In the genomic region with DNA sequence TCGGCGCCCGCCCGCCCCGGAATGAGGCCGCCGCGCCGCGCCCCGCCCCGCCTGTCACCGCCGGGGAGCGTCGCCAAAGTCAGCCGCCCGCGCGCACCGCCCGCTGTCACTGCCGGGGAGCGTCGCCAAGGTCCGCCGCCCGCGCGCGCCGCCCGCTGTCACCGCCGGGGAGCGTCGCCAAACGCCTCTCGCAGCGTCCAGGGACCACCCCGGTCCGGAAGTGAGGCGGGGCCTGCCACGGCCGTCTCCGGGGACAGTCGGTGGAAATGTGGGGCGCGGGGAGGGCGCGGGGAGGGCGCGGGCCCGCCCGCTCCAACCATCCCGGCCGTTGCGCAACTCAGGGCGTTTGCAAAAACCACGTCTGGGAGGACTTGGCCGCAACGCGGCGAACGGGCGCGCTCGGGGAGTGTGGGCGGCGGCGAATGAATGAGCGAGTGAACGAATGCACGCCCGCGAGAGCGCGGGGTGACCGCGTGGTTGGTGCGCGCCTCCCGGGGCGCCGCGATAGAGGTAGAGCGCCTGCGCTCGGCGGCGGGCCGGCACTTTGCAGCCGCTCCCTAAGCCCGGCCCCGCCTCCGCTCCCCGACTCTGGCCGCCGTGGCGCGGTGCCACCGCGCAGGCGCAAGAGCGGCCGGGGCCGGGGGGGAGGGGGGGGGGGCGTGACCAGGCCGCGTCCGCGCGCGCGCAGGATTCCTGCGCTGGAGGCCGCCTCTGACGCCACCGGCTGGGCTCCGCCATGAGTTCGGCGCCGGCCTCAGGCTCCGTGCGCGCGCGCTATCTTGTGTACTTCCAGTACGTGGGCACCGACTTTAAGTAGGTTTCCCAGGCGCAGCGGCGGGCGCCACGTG, we compare ENCODE assay signal across 8 cellular contexts. TPM values are rescaled to one million over a fixed set of nuclear protein-coding genes. Genes with fewer than 3 reads are reported as not detected.
DNase-seq lines count a peak whose midpoint lies in the region; ATAC-seq lines count a peak whose summit lies in the region.

A gene with protein sequence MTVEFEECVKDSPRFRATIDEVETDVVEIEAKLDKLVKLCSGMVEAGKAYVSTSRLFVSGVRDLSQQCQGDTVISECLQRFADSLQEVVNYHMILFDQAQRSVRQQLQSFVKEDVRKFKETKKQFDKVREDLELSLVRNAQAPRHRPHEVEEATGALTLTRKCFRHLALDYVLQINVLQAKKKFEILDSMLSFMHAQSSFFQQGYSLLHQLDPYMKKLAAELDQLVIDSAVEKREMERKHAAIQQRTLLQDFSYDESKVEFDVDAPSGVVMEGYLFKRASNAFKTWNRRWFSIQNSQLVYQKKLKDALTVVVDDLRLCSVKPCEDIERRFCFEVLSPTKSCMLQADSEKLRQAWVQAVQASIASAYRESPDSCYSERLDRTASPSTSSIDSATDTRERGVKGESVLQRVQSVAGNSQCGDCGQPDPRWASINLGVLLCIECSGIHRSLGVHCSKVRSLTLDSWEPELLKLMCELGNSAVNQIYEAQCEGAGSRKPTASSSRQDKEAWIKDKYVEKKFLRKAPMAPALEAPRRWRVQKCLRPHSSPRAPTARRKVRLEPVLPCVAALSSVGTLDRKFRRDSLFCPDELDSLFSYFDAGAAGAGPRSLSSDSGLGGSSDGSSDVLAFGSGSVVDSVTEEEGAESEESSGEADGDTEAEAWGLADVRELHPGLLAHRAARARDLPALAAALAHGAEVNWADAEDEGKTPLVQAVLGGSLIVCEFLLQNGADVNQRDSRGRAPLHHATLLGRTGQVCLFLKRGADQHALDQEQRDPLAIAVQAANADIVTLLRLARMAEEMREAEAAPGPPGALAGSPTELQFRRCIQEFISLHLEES (minus strand): TSS at position 23 of the 848 bp plus-strand sequence. CDS start 115 bp downstream, outside the sequence.
A gene with protein sequence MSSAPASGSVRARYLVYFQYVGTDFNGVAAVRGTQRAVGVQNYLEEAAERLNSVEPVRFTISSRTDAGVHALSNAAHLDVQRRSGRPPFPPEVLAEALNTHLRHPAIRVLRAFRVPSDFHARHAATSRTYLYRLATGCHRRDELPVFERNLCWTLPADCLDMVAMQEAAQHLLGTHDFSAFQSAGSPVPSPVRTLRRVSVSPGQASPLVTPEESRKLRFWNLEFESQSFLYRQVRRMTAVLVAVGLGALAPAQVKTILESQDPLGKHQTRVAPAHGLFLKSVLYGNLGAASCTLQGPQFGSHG (plus strand): TSS at position 690 of the 848 bp plus-strand sequence. CDS start 47 bp downstream, at position 737.

- DNase-seq in AG08395 (ENCODE audit: low spot score) (peak; percentile 99), NCI-H510A (lab: John Stamatoyannopoulos, UW) (peak; percentile 98), cerebellum (ENCODE audit: low spot score) (peak; percentile 93), kidney tubule cell (ENCODE audit: low spot score) (peak; percentile 92)
- DNase-seq in activated CD4-positive, alpha-beta T cell treated with anti-CD3 and anti-CD28 coated beads for 1 hour: peak; percentile 84
- DNase-seq in stimulated activated CD4-positive, alpha-beta T cell treated with anti-CD3 and anti-CD28 coated beads, Interleukin-1b, Interleukin-23, amount 100 ng/mL, for 1 hour (ENCODE audit: low read depth in 2 of 2): peak; percentile 64 to 77

- ATAC-seq in GM19023 (IDR thresholded peaks at IDR 0.05; ENCODE audit: unreplicated experiment): peak; percentile 62
- ATAC-seq in HG03196 (IDR thresholded peaks at IDR 0.05; ENCODE audit: unreplicated experiment): peak; percentile 55

RNA-seq across cellular contexts. Expression of the first gene that starts in this region (rescaled TPM):
- 83.3 TPM for total RNA-seq in cerebellum

RNA-seq across cellular contexts. Expression of the second gene that starts in this region (rescaled TPM):
- total RNA-seq in cerebellum: 10.5 TPM

Comparison
In these comparisons a context has a peak if more than half of its experiments do, and no peak if none do; other contexts are left out.
1. Peak in every context shown above with its lines: DNase-seq and ATAC-seq.